Comparison of ENCODE assay signal across 6 cellular contexts in the genomic region with DNA sequence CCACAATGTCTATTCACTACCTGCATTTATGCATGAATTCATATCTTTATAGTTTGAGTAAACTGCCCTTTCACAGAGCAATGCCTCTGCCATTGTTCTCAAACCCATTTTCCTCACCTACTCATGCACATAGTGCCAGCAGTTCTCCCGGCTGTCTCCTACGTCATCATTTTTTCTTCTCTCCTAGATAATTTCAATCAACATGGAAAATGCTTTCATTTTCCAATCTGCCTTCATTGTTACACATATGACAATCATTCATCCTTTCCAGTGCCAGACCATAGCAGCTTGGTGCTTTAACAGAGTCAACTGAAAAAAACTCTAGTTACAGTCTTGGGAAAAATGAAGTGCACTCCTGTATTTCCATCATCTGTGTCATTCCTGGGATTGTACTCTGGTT.
"Had no signal": no experiment of that assay in that cellular context is flagged by ENCODE, and none has a peak within 500 bp of the region (broad histone marks: within the 10 kb centered on the region; RNA-seq: fewer than 3 reads in every experiment).

No MANE protein-coding gene starts in this region.

- H3K4me1 Mint-ChIP-seq: IgD-negative memory B cell had no signal

- ATAC-seq: K562 had no signal

- FAIRE-seq: K562 had no signal

- H3K27me3 Mint-ChIP-seq: IgD-negative memory B cell had no signal

- H3K36me3 Mint-ChIP-seq: IgD-negative memory B cell had no signal

- DNase-seq: IMR-90, KBM-7, KG1 had no signal

- H3K27ac ChIP-seq: HL-60 had no signal

- H3K4me3 ChIP-seq: K562 had no signal

- H3K4me3 Mint-ChIP-seq: IgD-negative memory B cell had no signal

- H3K27ac Mint-ChIP-seq: IgD-negative memory B cell had no signal
